In the genomic region with DNA sequence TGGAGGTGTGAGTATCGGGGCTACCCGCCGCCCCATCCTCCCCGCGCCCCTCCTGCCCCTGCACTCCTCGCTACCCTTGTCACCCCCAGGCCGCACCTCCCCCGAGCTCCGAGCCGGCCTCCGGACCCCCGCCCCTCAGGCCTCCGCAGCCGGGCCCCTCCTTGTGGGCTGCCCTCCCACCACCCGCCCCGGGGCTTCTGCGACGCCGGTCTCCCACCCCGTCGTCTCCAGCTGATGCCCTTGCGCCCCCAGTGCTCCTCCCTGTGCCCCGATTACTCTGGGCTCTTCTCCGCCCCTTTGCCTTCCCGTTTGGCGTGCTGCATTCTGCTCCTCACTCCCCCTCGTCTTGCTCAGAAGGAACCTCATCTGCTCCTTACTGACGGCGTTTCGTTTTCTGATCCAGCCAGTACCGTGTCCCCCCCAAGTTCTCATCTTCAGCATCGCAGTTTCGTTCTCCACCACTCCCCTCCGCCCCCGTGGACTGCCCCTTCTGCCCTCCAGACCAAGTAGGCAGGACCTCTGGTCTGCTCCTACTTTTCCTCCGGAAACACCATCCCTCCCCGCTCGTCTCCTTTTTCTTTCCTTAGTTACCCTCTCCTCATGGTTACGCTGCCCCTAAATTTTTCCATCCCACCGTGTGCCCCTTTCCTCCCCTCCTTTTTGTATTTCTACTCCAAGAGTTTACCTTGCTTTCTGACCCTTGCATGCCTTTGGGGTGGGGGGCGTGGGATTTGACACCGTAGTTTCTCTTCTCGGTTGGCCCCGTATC, we compare ENCODE assay signal across 8 cellular contexts. TPM values are rescaled to one million over a fixed set of nuclear protein-coding genes. Genes with fewer than 3 reads are reported as not detected.
DNase-seq lines count a peak whose midpoint lies in the region; ATAC-seq and TF ChIP-seq lines count a peak whose summit lies in the region.

No MANE protein-coding gene starts in this region.

- H3K9ac ChIP-seq in HUES64 (ENCODE audit: low read depth, low read length), result peak overlapping the region; percentile 78
- peak overlapping the region; percentile 75 for H3K9ac ChIP-seq in muscle layer of colon (ENCODE audit: low read length)

- intact Hi-C loops in Right ventricle myocardium inferior (cut with DNase I), result no loop called here
- intact Hi-C loops in cardiac septum (cut with DNase I), result loop anchor here (5.0 to 10.0 kb wide), 2 partner anchors 115 to 288 kb away; a partner anchor contains a TSS
- intact Hi-C loops in thyroid gland (cut with DNase I), result no loop called here

- no peak for TF ChIP-seq POLR2A in thyroid gland (IDR thresholded peaks at IDR 0.05)

- peak; percentile 14 for ATAC-seq in Right ventricle myocardium inferior

- H3K4me3 ChIP-seq in HUES64 (ENCODE audit: low read length) (peak overlapping the region; percentile 83), epithelial cell of esophagus (ENCODE audit: low read length) (peak overlapping the region; percentile 77), muscle layer of colon (ENCODE audit: low read depth in 1 of 2, low read length in 2 of 2) (peak overlapping the region; percentile 84 to 96), thyroid gland (replicated peaks in 1 of 3) (peak overlapping the region; percentile 68 to 100 (median 93))

- H3K36me3 ChIP-seq in HUES64 (ENCODE audit: insufficient read depth, low read length) (peaks cover 12% of the 10 kb centered on the region), muscle layer of colon (ENCODE audit: insufficient read depth, low read length) (no peaks in the 10 kb centered on the region), thyroid gland (no peaks in the 10 kb centered on the region)

- TF ChIP-seq CTCF in epithelial cell of esophagus (IDR thresholded peaks at IDR 0.05; ENCODE audit: insufficient read depth, low read depth, low read length, missing control alignments), result no peak
- no peak for TF ChIP-seq CTCF in thyroid gland (IDR thresholded peaks at IDR 0.05)

- H3K27ac ChIP-seq in HUES64 (ENCODE audit: low read depth, low read length) (peak overlapping the region; percentile 82; the same call in 1 of the 2 replicates), muscle layer of colon (ENCODE audit: low read depth, low read length) (peak overlapping the region; percentile 88), thyroid gland (peak overlapping the region; percentile 88 to 95 (median 91))

- peaks cover 4% of the 10 kb centered on the region for H3K4me1 ChIP-seq in HUES64 (ENCODE audit: insufficient read depth, low read length)
- H3K4me1 ChIP-seq in muscle layer of colon (ENCODE audit: insufficient read depth, low read length), result peaks cover 27% of the 10 kb centered on the region
- peaks cover 4 to 15% of the 10 kb centered on the region in 2 donors for H3K4me1 ChIP-seq in thyroid gland

- under 1% methylated on average over 44 of the region's 44 CpGs for WGBS in HUES64
- WGBS in thyroid gland, 2 donors, result 3 to 4% methylated on average over 31 to 32 of the region's 44 CpGs

- no peaks in the 10 kb centered on the region for H3K27me3 ChIP-seq in HUES64 (ENCODE audit: insufficient read depth, low read length)
- H3K27me3 ChIP-seq in muscle layer of colon (ENCODE audit: control insufficient read depth in 1 of 2, insufficient read depth in 2 of 2, low read length in 2 of 2), result no peaks in the 10 kb centered on the region
- H3K27me3 ChIP-seq in thyroid gland, result no peaks in the 10 kb centered on the region

- H3K9me3 ChIP-seq in HUES64 (ENCODE audit: insufficient read depth, low read depth, low read length), result no peaks in the 10 kb centered on the region
- H3K9me3 ChIP-seq in muscle layer of colon (ENCODE audit: low read length), result no peaks in the 10 kb centered on the region
- no peaks in the 10 kb centered on the region for H3K9me3 ChIP-seq in thyroid gland

- DNase-seq in Right ventricle myocardium inferior (ENCODE audit: missing footprints), result peak; percentile 60
- no peak for DNase-seq in cardiac septum (ENCODE audit: low spot score)
- DNase-seq in activated CD4-positive, alpha-beta T cell treated with anti-CD3 and anti-CD28 coated beads for 1 hour, result peak; percentile 9
- no peak for DNase-seq in epithelial cell of esophagus (ENCODE audit: low read depth)
- peak; percentile 24 to 32 for DNase-seq in thyroid gland
- no peak for DNase-seq in activated CD4-positive, CD25-positive, alpha-beta regulatory T cell treated with anti-CD3 and anti-CD28 coated beads, Interleukin-2, amount 50 U/mL, for 72 hours

RNA-seq across cellular contexts. Expression of a gene that starts 0.8 kb away (rescaled TPM):
- total RNA-seq in Right ventricle myocardium inferior (30.6 TPM), cardiac septum (33.5 TPM), thyroid gland (10 to 100 TPM; 33.8 to 43.4 (median 37.9) TPM)
- 20.9 TPM for polyA plus RNA-seq in HUES64 (2013, experiment 1 of 2)
- polyA plus RNA-seq in HUES64 (2013, experiment 2 of 2), result 17.4 TPM

Comparison
In these comparisons a context has a peak if more than half of its experiments do, and no peak if none do; other contexts are left out.
1. DNase-seq: peak in Right ventricle myocardium inferior (single experiment), activated CD4-positive, alpha-beta T cell treated with anti-CD3 and anti-CD28 coated beads for 1 hour (single experiment) and thyroid gland (2 of 2); none in cardiac septum (single experiment), epithelial cell of esophagus (single experiment) and activated CD4-positive, CD25-positive, alpha-beta regulatory T cell treated with anti-CD3 and anti-CD28 coated beads, Interleukin-2, amount 50 U/mL, for 72 hours (single experiment).
2. Peak in every context shown above with its lines, with median percentiles within 50 percentile points of each other: H3K27ac ChIP-seq and H3K4me3 ChIP-seq.